8 cellular contexts compared by ENCODE assay signal in genomic region chr19:41225238-41226052, GRCh38. TPM values are rescaled to one million over a fixed set of nuclear protein-coding genes. Genes with fewer than 3 reads are reported as not detected.
DNase-seq lines count a peak whose midpoint lies in the region; ATAC-seq and TF ChIP-seq lines count a peak whose summit lies in the region.

No MANE protein-coding gene starts in this region.

- peaks cover 4 to 11% of the 10 kb centered on the region in 2 donors for H3K36me3 ChIP-seq in muscle layer of duodenum (ENCODE audit: control insufficient read depth in 1 of 2, insufficient read depth in 2 of 2, low read length in 2 of 2)
- peaks cover 0 to 11% (median 5%) of the 10 kb centered on the region in 4 donors for H3K36me3 ChIP-seq in stomach

- no peak for TF ChIP-seq POLR2A in stomach (IDR thresholded peaks at IDR 0.05)
- no peak for TF ChIP-seq POLR2A in GM18505 (IDR thresholded peaks at IDR 0.05; ENCODE audit: borderline replicate concordance, extremely low read depth, insufficient read depth, insufficient read length)

- peak overlapping the region; percentile 81 for H3K27ac ChIP-seq in muscle layer of duodenum (ENCODE audit: low read length)
- peak overlapping the region; percentile 77 to 94 (median 90) for H3K27ac ChIP-seq in stomach

- 45 to 52% (median 46%) methylated on average over 23 to 29 of the region's 29 CpGs for WGBS in stomach, 5 donors

- H3K27me3 ChIP-seq in muscle layer of duodenum (ENCODE audit: low read depth, low read length) (no peaks in the 10 kb centered on the region), stomach (peaks cover 0 to 15% (median 12%) of the 10 kb centered on the region in 3 donors)

- no peak for TF ChIP-seq EP300 in stomach (IDR thresholded peaks at IDR 0.05)

- H3K4me3 ChIP-seq in muscle layer of duodenum (ENCODE audit: low read depth in 1 of 2, low read length in 2 of 2) (peak overlapping the region; percentile 9 to 68), stomach (peak overlapping the region; percentile 43 to 56 (median 52))

- H3K4me1 ChIP-seq in muscle layer of duodenum (ENCODE audit: control insufficient read depth in 1 of 2, insufficient read depth in 2 of 2, low read length in 2 of 2) (peaks cover 4 to 36% of the 10 kb centered on the region in 2 donors), stomach (peaks cover 20 to 71% (median 37%) of the 10 kb centered on the region in 4 donors)

- no peak for TF ChIP-seq CTCF in stomach (IDR thresholded peaks at IDR 0.05)

- no peak for ATAC-seq in GM18909 (IDR thresholded peaks at IDR 0.05; ENCODE audit: poor library complexity, unreplicated experiment)
- ATAC-seq in GM18505 (IDR thresholded peaks at IDR 0.05; ENCODE audit: unreplicated experiment) = no peak
- no peak for ATAC-seq in GM19455 (IDR thresholded peaks at IDR 0.05; ENCODE audit: unreplicated experiment)

- DNase-seq in HS-5 (ENCODE audit: low read depth) (peak; percentile 98), epidermal melanocyte (ENCODE audit: insufficient read length, low spot score) (peak; percentile 73), stomach (peak; percentile 35)
- DNase-seq in activated CD4-positive, alpha-beta T cell treated with anti-CD3 and anti-CD28 coated beads, Interleukin-2, amount 50 U/mL, for 1 hour = peak; percentile 20

- intact Hi-C loops in stomach (cut with DNase I; ENCODE audit: low total_unique reads) = no loop called here

- H3K9me3 ChIP-seq in muscle layer of duodenum (ENCODE audit: control insufficient read depth in 1 of 2, low read length in 2 of 2) (no peaks in the 10 kb centered on the region), stomach (no peaks in the 10 kb centered on the region)

RNA-seq across cellular contexts. Expression of gene AXL, which starts 6.4 kb away (rescaled TPM):
- 10 to 100 TPM; 14.8 to 48.7 (median 38.9) TPM for total RNA-seq in stomach
- 1 to 10 TPM; 6.1 to 8.4 (median 7.0) TPM for polyA plus RNA-seq in stomach

RNA-seq across cellular contexts. Expression of gene CYP2S1, which starts 32.4 kb away (rescaled TPM):
- total RNA-seq in stomach = 10 to 100 TPM; 13.4 to 85.3 (median 39.7) TPM
- 10 to 100 TPM in 2 of 3 donors, 1 to 10 TPM in 1; 7.9 to 19.9 (median 15.5) TPM for polyA plus RNA-seq in stomach

RNA-seq across cellular contexts. Expression of gene HNRNPUL1, which starts 38.7 kb away (rescaled TPM):
- 100 to 1,000 TPM in 3 of 5 donors, 10 to 100 TPM in 2; 47.8 to 319 (median 104) TPM for total RNA-seq in stomach
- polyA plus RNA-seq in stomach = 10 to 100 TPM; 64.2 to 89.0 (median 84.0) TPM

Comparison
In these comparisons a context has a peak if more than half of its experiments do, and no peak if none do; other contexts are left out.
1. DNase-seq: peak in every context shown above with its lines; median percentile 98 in HS-5; 73 in epidermal melanocyte; 35 in stomach; 20 in activated CD4-positive, alpha-beta T cell treated with anti-CD3 and anti-CD28 coated beads, Interleukin-2, amount 50 U/mL, for 1 hour.